Comparison of ENCODE assay signal across 8 cellular contexts in genomic region chr12:121499929-121500793, GRCh38.
A peak's percentile ranks its signal among the peaks of the same experiment; 100 is the strongest.
DNase-seq lines count a peak whose midpoint lies in the region; ATAC-seq and TF ChIP-seq lines count a peak whose summit lies in the region.

No MANE protein-coding gene starts in this region.

- H3K27ac ChIP-seq in rectal smooth muscle tissue (ENCODE audit: low read depth, low read length) (peak overlapping the region; percentile 56), uterus (peak overlapping the region; percentile 55 to 61)

- no peaks in the 10 kb centered on the region for H3K27me3 Mint-ChIP-seq in T-helper 17 cell

- no peak for TF ChIP-seq POLR2A in uterus (IDR thresholded peaks at IDR 0.05)

- peak; percentile 87 for TF ChIP-seq CTCF in GM10266 (IDR thresholded peaks at IDR 0.05; ENCODE audit: control insufficient read depth, insufficient read depth, low read depth, missing control alignments)
- peak; percentile 79 to 97 (median 90) for TF ChIP-seq CTCF in uterus (IDR thresholded peaks at IDR 0.05)

- no peaks in the 10 kb centered on the region for H3K36me3 Mint-ChIP-seq in T-helper 17 cell (ENCODE audit: low read depth)

- DNase-seq in GM10266 (ENCODE audit: extremely low spot score) (peak; percentile 79), NCI-H1048 (lab: John Stamatoyannopoulos, UW) (peak; percentile 17), T-helper 17 cell (peak; percentile 61 to 74 (median 69)), adipocyte (ENCODE audit: low read depth) (peak; percentile 88), left cardiac atrium (peak; percentile 81), uterus (peak; percentile 79 to 80)

- no peak overlapping the region for H3K4me3 ChIP-seq in adipocyte (ENCODE audit: low read length)
- H3K4me3 ChIP-seq in rectal smooth muscle tissue (ENCODE audit: low read length) = peak overlapping the region; percentile 29
- H3K4me3 ChIP-seq in uterus = peak overlapping the region; percentile 4 to 5

- intact Hi-C loops in left cardiac atrium (cut with DNase I) = loop anchor here in 1 of 2 donors (5.0 kb wide), 1 partner anchor 37 kb away; no protein-coding TSS in a partner anchor
- intact Hi-C loops in uterus (cut with DNase I; ENCODE audit: low total_unique reads) = loop anchor here (10.0 kb wide), 1 partner anchor 165 kb away; the partner anchor contains the start of gene MORN3

- no peaks in the 10 kb centered on the region for H3K36me3 ChIP-seq in adipocyte (ENCODE audit: control insufficient read depth, insufficient read depth, low read length, severe bottlenecking)
- H3K36me3 ChIP-seq in rectal smooth muscle tissue (ENCODE audit: control insufficient read depth, insufficient read depth, low read length) = no peaks in the 10 kb centered on the region
- H3K36me3 ChIP-seq in uterus = no peaks in the 10 kb centered on the region

- H3K27ac Mint-ChIP-seq in T-helper 17 cell = peak overlapping the region; percentile 9

- no peaks in the 10 kb centered on the region for H3K27me3 ChIP-seq in adipocyte (replicated peaks; ENCODE audit: control insufficient read depth, insufficient read depth, low read length)
- H3K27me3 ChIP-seq in rectal smooth muscle tissue (ENCODE audit: control insufficient read depth, insufficient read depth, low read length) = no peaks in the 10 kb centered on the region
- H3K27me3 ChIP-seq in uterus = no peaks in the 10 kb centered on the region

- H3K4me1 Mint-ChIP-seq in T-helper 17 cell = peaks cover 7% of the 10 kb centered on the region

- no peak overlapping the region for H3K4me3 Mint-ChIP-seq in T-helper 17 cell

- peak; percentile 84 for ATAC-seq in T-helper 17 cell
- peak; percentile 88 to 90 for ATAC-seq in left cardiac atrium
- no peak for ATAC-seq in HG03025 (IDR thresholded peaks at IDR 0.05; ENCODE audit: low FRiP score, unreplicated experiment)

- H3K9ac ChIP-seq in adipocyte (ENCODE audit: low read length) = peak overlapping the region; percentile 43
- no peak overlapping the region for H3K9ac ChIP-seq in rectal smooth muscle tissue (ENCODE audit: low read length)

- H3K9me3 ChIP-seq in T-helper 17 cell (ENCODE audit: control insufficient read depth, low read length, poor library complexity, severe bottlenecking) = no peaks in the 10 kb centered on the region
- no peaks in the 10 kb centered on the region for H3K9me3 ChIP-seq in adipocyte (ENCODE audit: control insufficient read depth, low read length)
- no peaks in the 10 kb centered on the region for H3K9me3 ChIP-seq in uterus

- H3K4me1 ChIP-seq in adipocyte (ENCODE audit: control insufficient read depth, insufficient read depth, low read length) (no peaks in the 10 kb centered on the region), rectal smooth muscle tissue (ENCODE audit: control insufficient read depth, insufficient read depth, low read length) (no peaks in the 10 kb centered on the region), uterus (peaks cover 0 to 5% of the 10 kb centered on the region in 2 donors)

Comparison
In these comparisons a context has a peak if more than half of its experiments do, and no peak if none do; other contexts are left out.
1. DNase-seq: peak in every context shown above with its lines; median percentile 88 in adipocyte; 81 in left cardiac atrium; 80 in uterus; 79 in GM10266; 69 in T-helper 17 cell; 17 in NCI-H1048.